ENCODE assay signal across 10 cellular contexts in the genomic region with DNA sequence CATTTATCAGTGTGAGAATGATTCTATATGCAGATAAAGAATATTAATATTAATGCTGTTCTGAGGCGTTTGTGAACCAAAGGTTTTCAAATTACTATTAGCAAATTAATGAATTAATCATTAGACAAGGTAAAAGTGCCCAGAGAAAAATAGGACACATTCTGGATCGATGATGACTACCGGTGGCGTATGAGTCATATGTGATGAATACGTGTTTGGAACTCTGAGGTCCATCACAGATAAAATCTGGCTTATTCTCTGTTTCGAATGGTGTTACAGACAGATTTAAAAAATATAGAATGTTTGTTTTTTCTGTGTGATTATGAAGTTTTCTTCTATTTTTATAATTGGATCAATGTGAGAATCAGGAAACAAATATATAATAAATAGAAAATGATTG.
"Had no signal": no experiment of that assay in that cellular context is flagged by ENCODE, and none has a peak within 500 bp of the region (broad histone marks: within the 10 kb centered on the region; RNA-seq: fewer than 3 reads in every experiment).

No MANE protein-coding gene starts in this region.

- H3K27ac ChIP-seq: gastroesophageal sphincter, neural progenitor cell, ovary had no signal

- H3K27me3 ChIP-seq: gastroesophageal sphincter, ovary had no signal

- DNase-seq: activated effector memory CD4-positive, alpha-beta T cell treated with anti-CD3 and anti-CD28 coated beads, Interleukin-2, amount 50 U/mL, for 16 hours; activated T-cell treated with anti-CD3 and anti-CD28 coated beads, Interleukin-2, amount 50 U/mL, for 1 hour; amygdala; kidney; ovary; T-helper 17 cell had no signal

- H3K4me1 ChIP-seq: gastroesophageal sphincter, neural progenitor cell had no signal

- H3K4me3 Mint-ChIP-seq: mesothelial cell of epicardium, neural progenitor cell, T-helper 17 cell had no signal

- H3K27ac Mint-ChIP-seq: activated naive CD4-positive, alpha-beta T cell treated with anti-CD3 and anti-CD28 coated beads, Interleukin-2, amount 50 U/mL, for 72 hours; mesothelial cell of epicardium; neural progenitor cell; T-helper 17 cell had no signal

- H2AFZ ChIP-seq: neural progenitor cell had no signal

- H3K4me1 Mint-ChIP-seq: mesothelial cell of epicardium, neural progenitor cell, T-helper 17 cell had no signal

- H3K9me3 Mint-ChIP-seq: activated naive CD4-positive, alpha-beta T cell treated with anti-CD3 and anti-CD28 coated beads, Interleukin-2, amount 50 U/mL, for 72 hours; mesothelial cell of epicardium; neural progenitor cell had no signal

- FAIRE-seq: kidney had no signal

- H3K4me3 ChIP-seq: gastroesophageal sphincter, neural progenitor cell, ovary had no signal

- H3K36me3 ChIP-seq: gastroesophageal sphincter, neural progenitor cell, ovary had no signal

- H3K36me3 Mint-ChIP-seq: activated naive CD4-positive, alpha-beta T cell treated with anti-CD3 and anti-CD28 coated beads, Interleukin-2, amount 50 U/mL, for 72 hours; mesothelial cell of epicardium; neural progenitor cell had no signal
